ENCODE assay signal across 8 cellular contexts in genomic region chr17:74454197-74455024, GRCh38. TPM values are rescaled to one million over a fixed set of nuclear protein-coding genes. Genes with fewer than 3 reads are reported as not detected.
A peak's percentile ranks its signal among the peaks of the same experiment; 100 is the strongest.
DNase-seq lines count a peak whose midpoint lies in the region; ATAC-seq, FAIRE-seq and TF ChIP-seq lines count a peak whose summit lies in the region.

No MANE protein-coding gene starts in this region.

- H3K27ac ChIP-seq in A673 (ENCODE audit: low read depth, low read length, poor library complexity, severe bottlenecking) = peak overlapping the region; percentile 95
- no peak overlapping the region for H3K27ac ChIP-seq in brain microvascular endothelial cell

- no TSS peak for BruUV-seq in A673 (replicated peaks; lab: Mats Ljungman, UMichigan)

- TF ChIP-seq POLR2A in H54 (IDR thresholded peaks at IDR 0.05; ENCODE audit: low read depth, low read length) = no peak

- H3K36me3 ChIP-seq in A673 (ENCODE audit: insufficient read depth, low read length, poor library complexity, severe bottlenecking) (no peaks in the 10 kb centered on the region), brain microvascular endothelial cell (replicated peaks) (no peaks in the 10 kb centered on the region), skeletal muscle satellite cell (ENCODE audit: insufficient read depth, low read length) (no peaks in the 10 kb centered on the region)

- H3K4me3 ChIP-seq in A673 (ENCODE audit: low read depth, low read length, poor library complexity, severe bottlenecking) (peak overlapping the region; percentile 22), brain microvascular endothelial cell (ENCODE audit: low read depth, low read length) (peak overlapping the region; percentile 29), skeletal muscle satellite cell (ENCODE audit: low read length) (peak overlapping the region; percentile 62)

- intact Hi-C loops in A673 (cut with micrococcal nuclease; ENCODE audit: unreplicated experiment) = loop anchor here (10.0 kb wide), 1 partner anchor 240 kb away; the partner anchor contains the start of gene TTYH2

- no peak for FAIRE-seq in H54 (lab: Jason Lieb, UNC)

- H3K4me1 ChIP-seq in A673 (ENCODE audit: insufficient read depth, low read length, poor library complexity, severe bottlenecking) (peaks cover 43% of the 10 kb centered on the region), skeletal muscle satellite cell (ENCODE audit: control insufficient read depth, insufficient read depth, low read length) (peaks cover 6% of the 10 kb centered on the region)

- in situ Hi-C loops in brain microvascular endothelial cell (cut with HindIII; ENCODE audit: low pct_ligation_motif_present, low sequenced_read_pairs) = no loop called here

- peak; percentile 94 for DNase-seq in A673 (ENCODE audit: low spot score)
- DNase-seq in NCI-H510A (lab: John Stamatoyannopoulos, UW) = peak; percentile 88
- DNase-seq in brain microvascular endothelial cell = peak; percentile 55
- peak; percentile 70 for DNase-seq in iris pigment epithelial cell (ENCODE audit: low read depth)
- DNase-seq in H54 (ENCODE audit: insufficient read length, low spot score) = no peak

- ATAC-seq in GM18498 (IDR thresholded peaks at IDR 0.05; ENCODE audit: unreplicated experiment) (peak; percentile 96), HG02943 (IDR thresholded peaks at IDR 0.05; ENCODE audit: low read depth, unreplicated experiment) (peak; percentile 85)

- CTCF ChIA-PET in A673 (lab: Charles Lee) = interaction anchor here (1.1 to 2.0 kb wide), 4 partner anchors 75 to 153 kb away, joined by 3 to 8 read pairs (median 6); partner anchors contain the start of gene GPR142

- TF ChIP-seq CTCF in A673 (conservative IDR thresholded peaks at IDR 0.05; ENCODE audit: low read depth, low read length) (no peak), brain microvascular endothelial cell (IDR thresholded peaks at IDR 0.05; ENCODE audit: low read depth, low read length, missing control alignments) (no peak)

- H3K9me3 ChIP-seq in A673 (ENCODE audit: low read depth, low read length, poor library complexity, severe bottlenecking) (no peaks in the 10 kb centered on the region), skeletal muscle satellite cell (replicated peaks; ENCODE audit: low read length) (no peaks in the 10 kb centered on the region)

- H3K27me3 ChIP-seq in A673 (replicated peaks; ENCODE audit: insufficient read depth, low read depth, low read length, poor library complexity) = no peaks in the 10 kb centered on the region
- peaks cover 6% of the 10 kb centered on the region for H3K27me3 ChIP-seq in brain microvascular endothelial cell (replicated peaks)
- peaks cover 8% of the 10 kb centered on the region for H3K27me3 ChIP-seq in skeletal muscle satellite cell (ENCODE audit: control insufficient read depth, insufficient read depth, low read length)

- POLR2A ChIA-PET in A673 (lab: Charles Lee; ENCODE audit: low non-redundant PET) = no interaction called here

- H3K9ac ChIP-seq in skeletal muscle satellite cell (ENCODE audit: low read depth, low read length) = peak overlapping the region; percentile 64

- H3K4me2 ChIP-seq in skeletal muscle satellite cell (ENCODE audit: low read length) = peak overlapping the region; percentile 86

RNA-seq across cellular contexts. Expression of gene CD300A, which starts 12.0 kb away (rescaled TPM):
- total RNA-seq in A673 (2021) = not detected in 2 replicates
- not detected in 2 replicates for total RNA-seq in skeletal muscle satellite cell (2012; rRNA removed)

RNA-seq across cellular contexts. Expression of gene GPRC5C, which starts 22.5 kb away (rescaled TPM):
- total RNA-seq in A673 (2021) = 0.57 TPM in 1 of 2 replicates, not detected in the other
- 0.22 and 0.25 TPM in 2 replicates for total RNA-seq in skeletal muscle satellite cell (2012; rRNA removed)
